Comparison of ENCODE assay signal across 1 cellular context in genomic region chr9:37747271-37747753, GRCh38.
TF ChIP-seq lines count a peak whose summit lies in the region.

No MANE protein-coding gene starts in this region.

TF ChIP-seq in K562, 482 proteins besides CTCF, POLR2A, EP300 and RAD21 (continued from another document):
- TF ChIP-seq STAG1 (CRISPR knock-in tag; IDR thresholded peaks at IDR 0.05; ENCODE audit: borderline replicate concordance) (peak; percentile 64; the same call in 1 of the 2 replicates), PURB (CRISPR knock-in tag; IDR thresholded peaks at IDR 0.05; ENCODE audit: low read depth) (no peak), TAF7 (tag; IDR thresholded peaks at IDR 0.05) (no peak), ZNF12 (CRISPR knock-in tag; IDR thresholded peaks at IDR 0.05) (no peak), MLX (CRISPR knock-in tag; conservative IDR thresholded peaks at IDR 0.05) (no peak), ZNF639 (CRISPR knock-in tag; conservative IDR thresholded peaks at IDR 0.05 in 1 of 2, IDR thresholded peaks at IDR 0.05 in 1 of 2) (no peak), TBP (optimal IDR thresholded peaks at IDR 0.05; ENCODE audit: low read depth, low read length) (peak; percentile 12), PML (IDR thresholded peaks at IDR 0.05; ENCODE audit: low read length) (no peak), HES1 (IDR thresholded peaks at IDR 0.05; ENCODE audit: low read depth) (no peak), NFRKB (IDR thresholded peaks at IDR 0.05; ENCODE audit: low read depth) (no peak), MIER1 (IDR thresholded peaks at IDR 0.05; ENCODE audit: low read depth) (no peak), NFE2 (IDR thresholded peaks at IDR 0.05; ENCODE audit: low read depth) (no peak), PHB2 (IDR thresholded peaks at IDR 0.05; ENCODE audit: low read depth) (no peak), GABPA (tag; conservative IDR thresholded peaks at IDR 0.05; ENCODE audit: low read depth) (no peak), ZNF445 (CRISPR knock-in tag; IDR thresholded peaks at IDR 0.05; ENCODE audit: low read depth) (no peak), SMC3 (conservative IDR thresholded peaks at IDR 0.05; ENCODE audit: insufficient read depth, low read depth, low read length) (peak; percentile 88), JUND (IDR thresholded peaks at IDR 0.05; ENCODE audit: borderline replicate concordance, low read depth, low read length) (peak; percentile 50; the same call in 1 of the 2 replicates), JUND (tag; IDR thresholded peaks at IDR 0.05; ENCODE audit: borderline replicate concordance, low read depth, low read length) (no peak; the same call in 2 of the 3 replicates), GABPB2 (CRISPR knock-in tag; conservative IDR thresholded peaks at IDR 0.05) (no peak), ASH1L (IDR thresholded peaks at IDR 0.05; ENCODE audit: borderline replicate concordance, low read depth, partially characterized antibody) (no peak), POLR2G (IDR thresholded peaks at IDR 0.05; ENCODE audit: low read depth, low read length) (no peak), ETV6 (IDR thresholded peaks at IDR 0.05; ENCODE audit: borderline replicate concordance in 1 of 2, low read depth in 2 of 2, low read length in 1 of 2) (no peak), ETV6 (CRISPR knock-in tag; IDR thresholded peaks at IDR 0.05; ENCODE audit: borderline replicate concordance) (no peak), KDM5B (IDR thresholded peaks at IDR 0.05; ENCODE audit: insufficient replicate concordance, low read depth, low read length) (no peak), ZNF76 (CRISPR knock-in tag; IDR thresholded peaks at IDR 0.05; ENCODE audit: borderline replicate concordance) (no peak), MAX (CRISPR knock-in tag; IDR thresholded peaks at IDR 0.05) (peak; percentile 50; the same call in 1 of the 2 replicates)
